In the genomic region with DNA sequence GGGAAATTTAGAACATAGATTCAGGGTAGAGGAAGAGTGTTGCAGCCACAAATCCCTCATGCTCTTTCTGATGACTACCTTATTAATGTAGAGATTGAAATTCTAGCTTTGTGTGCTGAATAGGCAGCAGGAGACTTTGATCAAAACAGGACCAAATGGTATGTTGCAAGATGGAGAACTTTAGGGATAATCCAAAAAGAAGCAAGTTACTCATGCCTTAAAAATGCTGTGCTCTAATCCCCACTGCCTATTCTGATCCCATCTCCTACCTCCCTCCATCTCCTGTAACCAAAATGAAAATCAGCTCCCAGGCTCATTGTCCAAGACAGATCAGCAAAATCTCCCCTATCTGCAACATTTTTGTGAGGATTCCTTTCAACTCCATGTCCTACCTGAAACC, we compare ENCODE assay signal across 27 cellular contexts. TPM values are rescaled to one million over a fixed set of nuclear protein-coding genes. Genes with fewer than 3 reads are reported as not detected.
"Had no signal": no experiment of that assay in that cellular context is flagged by ENCODE, and none has a peak within 500 bp of the region (broad histone marks: within the 10 kb centered on the region; RNA-seq: fewer than 3 reads in every experiment).

No MANE protein-coding gene starts in this region.

- H3K9ac ChIP-seq: SK-N-SH had no signal

- H3K4me3 Mint-ChIP-seq: activated CD8-positive, alpha-beta T cell treated with anti-CD3 and anti-CD28 coated beads, Interleukin-2, amount 10 ng/mL, durations not matched to agents 7 days and 5 days; activated naive CD8-positive, alpha-beta T cell treated with anti-CD3 and anti-CD28 coated beads, Interleukin-2, amount 10 ng/mL, durations not matched to agents 7 days and 5 days; WTC11 had no signal

- H3K4me2 ChIP-seq: SK-N-SH had no signal

- H3K27ac Mint-ChIP-seq: activated CD8-positive, alpha-beta T cell treated with anti-CD3 and anti-CD28 coated beads, Interleukin-2, amount 10 ng/mL, durations not matched to agents 7 days and 5 days; activated naive CD8-positive, alpha-beta T cell treated with anti-CD3 and anti-CD28 coated beads, Interleukin-2, amount 10 ng/mL, durations not matched to agents 7 days and 5 days; WTC11 had no signal

- H3K4me1 ChIP-seq: breast epithelium, SJCRH30 had no signal

- DNase-seq: activated CD4-positive, alpha-beta T cell treated with anti-CD3 and anti-CD28 coated beads for 48 hours; activated CD4-positive, alpha-beta T cell treated with anti-CD3 and anti-CD28 coated beads, Interleukin-2, amount 50 U/mL, for 4 hours; activated CD4-positive, CD25-positive, alpha-beta regulatory T cell treated with anti-CD3 and anti-CD28 coated beads, Interleukin-2, amount 50 U/mL, for 72 hours; activated CD8-positive, alpha-beta memory T cell treated with anti-CD3 and anti-CD28 coated beads, Interleukin-2, amount 50 U/mL, for 48 hours; activated CD8-positive, alpha-beta T cell treated with anti-CD3 and anti-CD28 coated beads, Interleukin-2, amount 10 ng/mL, durations not matched to agents 7 days and 5 days; activated naive CD4-positive, alpha-beta T cell treated with anti-CD3 and anti-CD28 coated beads, Interleukin-2, amount 50 U/mL, for 16 hours; activated naive CD8-positive, alpha-beta T cell treated with anti-CD3 and anti-CD28 coated beads, Interleukin-2, amount 10 ng/mL, durations not matched to agents 7 days and 5 days; activated T-cell treated with anti-CD3 and anti-CD28 coated beads, Interleukin-2, amount 50 U/mL, for 1 hour; aorta; caudate nucleus; NCI-H1048; NCI-H146; NCI-H187 treated with DMSO at 0.1 percent for 48 hours; NCI-H2081 treated with DMSO at 0.1 percent for 48 hours; NCI-H226; NCI-H526; NCI-H82; OCI-M1; Right ventricle myocardium superior; RPMI8226; SJCRH30; SK-N-SH had no signal

- H3K36me3 Mint-ChIP-seq: WTC11 had no signal

- H3K36me3 ChIP-seq: breast epithelium, SJCRH30 had no signal

- H3K4me3 ChIP-seq: breast epithelium, SJCRH30 had no signal

- H3K27ac ChIP-seq: breast epithelium, SJCRH30 had no signal

- H3K9me3 ChIP-seq: SJCRH30, SK-N-SH had no signal

- ATAC-seq: activated CD8-positive, alpha-beta T cell treated with anti-CD3 and anti-CD28 coated beads, Interleukin-2, amount 10 ng/mL, durations not matched to agents 7 days and 5 days; Panc1; WTC11 had no signal

- H3K9me3 Mint-ChIP-seq: activated naive CD8-positive, alpha-beta T cell treated with anti-CD3 and anti-CD28 coated beads, Interleukin-2, amount 10 ng/mL, durations not matched to agents 7 days and 5 days had no signal

- H3K27me3 ChIP-seq: breast epithelium, SJCRH30 had no signal

RNA-seq across cellular contexts. Expression of a gene that starts 31.3 kb away (rescaled TPM):
- total RNA-seq: activated CD8-positive, alpha-beta T cell treated with anti-CD3 and anti-CD28 coated beads, Interleukin-2, amount 10 ng/mL, durations not matched to agents 7 days and 5 days; activated naive CD8-positive, alpha-beta T cell treated with anti-CD3 and anti-CD28 coated beads, Interleukin-2, amount 10 ng/mL, durations not matched to agents 7 days and 5 days; NCI-H460; T-helper 1 cell treated with Interleukin-12 subunit alpha and Interleukin-12 subunit beta and Interleukin-4 antibody, amounts not matched to agents 30 ng/mL and 1 ng/mL, for 36 hours; WTC11 had no signal
- polyA plus RNA-seq: SK-N-SH had no signal
